8 cellular contexts compared by ENCODE assay signal in genomic region chr21:45596704-45597318, GRCh38. TPM values are rescaled to one million over a fixed set of nuclear protein-coding genes. Genes with fewer than 3 reads are reported as not detected.
A peak's percentile ranks its signal among the peaks of the same experiment; 100 is the strongest.
DNase-seq lines count a peak whose midpoint lies in the region; ATAC-seq and TF ChIP-seq lines count a peak whose summit lies in the region.

No MANE protein-coding gene starts in this region.

- H3K4me2 ChIP-seq in trophoblast cell (ENCODE audit: low read length): no peak overlapping the region

- TF ChIP-seq CTCF in upper lobe of right lung (IDR thresholded peaks at IDR 0.05): peak; percentile 89

- H3K9me3 Mint-ChIP-seq in activated T-helper 17 cell treated with anti-CD3 and anti-CD28 coated beads, Interleukin-2, amount 50 U/mL, for 72 hours: peaks cover 4% of the 10 kb centered on the region

- no peak overlapping the region for H4K91ac ChIP-seq in trophoblast cell (ENCODE audit: low read depth, low read length)

- no peaks in the 10 kb centered on the region for H3K79me1 ChIP-seq in trophoblast cell (ENCODE audit: low read length)

- H3K9me3 ChIP-seq in trophoblast cell (ENCODE audit: insufficient read depth, low read depth, low read length) (peaks cover 16% of the 10 kb centered on the region), upper lobe of right lung (no peaks in the 10 kb centered on the region)

- no peak overlapping the region for H3K9ac ChIP-seq in trophoblast cell (ENCODE audit: low read length)

- no CpG with 5 or more reads among the region's 16 CpGs for WGBS in trophoblast cell (ENCODE audit: extremely low coverage, insufficient coverage, insufficient read length)

- intact Hi-C loops in upper lobe of right lung (cut with DNase I): no loop called here

- H3K4me1 Mint-ChIP-seq in activated T-helper 17 cell treated with anti-CD3 and anti-CD28 coated beads, Interleukin-2, amount 50 U/mL, for 72 hours: peaks cover 15% of the 10 kb centered on the region

- H4K12ac ChIP-seq in trophoblast cell (ENCODE audit: low read depth, low read length): no peak overlapping the region

- no peak overlapping the region for H3K27ac ChIP-seq in trophoblast cell (ENCODE audit: low read depth, low read length)
- H3K27ac ChIP-seq in upper lobe of right lung: no peak overlapping the region

- H3K4me3 ChIP-seq in trophoblast cell (ENCODE audit: low read depth, low read length) (no peak overlapping the region), upper lobe of right lung (no peak overlapping the region)

- no peaks in the 10 kb centered on the region for H3K36me3 ChIP-seq in trophoblast cell (ENCODE audit: control insufficient read depth in 1 of 2, insufficient read depth in 2 of 2, low read length in 2 of 2)
- H3K36me3 ChIP-seq in upper lobe of right lung: no peaks in the 10 kb centered on the region

- H3K4me1 ChIP-seq in trophoblast cell (ENCODE audit: control insufficient read depth in 1 of 2, insufficient read depth in 2 of 2, low read length in 2 of 2) (no peaks in the 10 kb centered on the region), upper lobe of right lung (peaks cover 5% of the 10 kb centered on the region)

- no peak overlapping the region for H3K18ac ChIP-seq in trophoblast cell (ENCODE audit: low read length)

- H2AK5ac ChIP-seq in trophoblast cell (ENCODE audit: low read length): no peak overlapping the region

- no peak overlapping the region for H3K14ac ChIP-seq in trophoblast cell (ENCODE audit: low read length)

- H2BK120ac ChIP-seq in trophoblast cell (ENCODE audit: insufficient read depth, low read length, poor library complexity): no peak overlapping the region

- H3K27me3 Mint-ChIP-seq in activated T-helper 17 cell treated with anti-CD3 and anti-CD28 coated beads, Interleukin-2, amount 50 U/mL, for 72 hours: no peaks in the 10 kb centered on the region

- H3K79me2 ChIP-seq in trophoblast cell (ENCODE audit: control insufficient read depth, insufficient read depth, low read length, poor library complexity): no peaks in the 10 kb centered on the region

- H4K8ac ChIP-seq in trophoblast cell (ENCODE audit: low read depth, low read length): no peak overlapping the region

- no peak overlapping the region for H2AFZ ChIP-seq in trophoblast cell (ENCODE audit: insufficient read depth, low read length, poor library complexity)

- no peak overlapping the region for H2BK12ac ChIP-seq in trophoblast cell (ENCODE audit: low read length)

- peak; percentile 64 for DNase-seq in CMK (ENCODE audit: low read depth)
- DNase-seq in RKO (ENCODE audit: low spot score): peak; percentile 50
- peak; percentile 78 for DNase-seq in germinal center (ENCODE audit: low spot score)
- peak; percentile 31 to 86 for DNase-seq in trophoblast cell
- peak; percentile 91 for DNase-seq in upper lobe of right lung

- peak; percentile 57 for ATAC-seq in HG02759 (IDR thresholded peaks at IDR 0.05; ENCODE audit: unreplicated experiment)
- peak; percentile 67 for ATAC-seq in activated T-helper 17 cell treated with anti-CD3 and anti-CD28 coated beads, Interleukin-2, amount 50 U/mL, for 72 hours (replicated peaks)
- peak; percentile 94 for ATAC-seq in upper lobe of right lung
- no peak for ATAC-seq in HG03571 (IDR thresholded peaks at IDR 0.05; ENCODE audit: unreplicated experiment)

- no peaks in the 10 kb centered on the region for H3K27me3 ChIP-seq in trophoblast cell (ENCODE audit: insufficient read depth, low read length)
- peaks cover 17% of the 10 kb centered on the region for H3K27me3 ChIP-seq in upper lobe of right lung

- no peak overlapping the region for H2BK5ac ChIP-seq in trophoblast cell (ENCODE audit: low read depth, low read length, poor library complexity)

- H3K36me3 Mint-ChIP-seq in activated T-helper 17 cell treated with anti-CD3 and anti-CD28 coated beads, Interleukin-2, amount 50 U/mL, for 72 hours (ENCODE audit: low read depth): no peaks in the 10 kb centered on the region

- no peak overlapping the region for H3K23ac ChIP-seq in trophoblast cell (ENCODE audit: low read length)

- no peak overlapping the region for H3K4ac ChIP-seq in trophoblast cell (ENCODE audit: low read depth, low read length)

- peak overlapping the region; percentile 15 for H3K27ac Mint-ChIP-seq in activated T-helper 17 cell treated with anti-CD3 and anti-CD28 coated beads, Interleukin-2, amount 50 U/mL, for 72 hours

- H3K4me3 Mint-ChIP-seq in activated T-helper 17 cell treated with anti-CD3 and anti-CD28 coated beads, Interleukin-2, amount 50 U/mL, for 72 hours: no peak overlapping the region

RNA-seq across cellular contexts. Expression of gene PCBP3, which starts 46.7 kb away (rescaled TPM):
- total RNA-seq in activated T-helper 17 cell treated with anti-CD3 and anti-CD28 coated beads, Interleukin-2, amount 50 U/mL, for 72 hours: 10 to 100 TPM; 11.6 to 16.5 TPM
- polyA plus RNA-seq in trophoblast cell (2013): 1.2 and 1.3 TPM in 2 replicates
- 3.8 TPM for total RNA-seq in upper lobe of right lung

RNA-seq across cellular contexts. Expression of gene SLC19A1, which starts 54.6 kb away (rescaled TPM):
- 10 to 100 TPM; 41.4 to 82.2 TPM for total RNA-seq in activated T-helper 17 cell treated with anti-CD3 and anti-CD28 coated beads, Interleukin-2, amount 50 U/mL, for 72 hours
- polyA plus RNA-seq in trophoblast cell (2013): 124 and 145 TPM in 2 replicates
- 39.3 TPM for total RNA-seq in upper lobe of right lung
